ENCODE assay signal across 8 cellular contexts in genomic region chr22:26673485-26673884, GRCh38. TPM values are rescaled to one million over a fixed set of nuclear protein-coding genes. Genes with fewer than 3 reads are reported as not detected.
DNase-seq lines count a peak whose midpoint lies in the region; ATAC-seq and TF ChIP-seq lines count a peak whose summit lies in the region.

No MANE protein-coding gene starts in this region.

- H3K27me3 Mint-ChIP-seq in activated CD8-positive, alpha-beta T cell treated with anti-CD3 and anti-CD28 coated beads for 36 hours, result no peaks in the 10 kb centered on the region

- intact Hi-C loops in activated CD8-positive, alpha-beta T cell treated with anti-CD3 and anti-CD28 coated beads for 36 hours (cut with micrococcal nuclease), result no loop called here

- no peaks in the 10 kb centered on the region for H3K9me3 Mint-ChIP-seq in activated CD8-positive, alpha-beta T cell treated with anti-CD3 and anti-CD28 coated beads for 36 hours

- POLR2A ChIA-PET in activated CD8-positive, alpha-beta T cell treated with anti-CD3 and anti-CD28 coated beads for 36 hours (lab: Charles Lee), result interaction anchor here (0.9 to 4.2 kb wide), 12 partner anchors 8 to 194 kb away, joined by 3 to 33 read pairs (median 4); partner anchors contain the start of genes HPS4, MIAT, SRRD and TFIP11

- no peaks in the 10 kb centered on the region for H3K9me3 ChIP-seq in HUES48 (ENCODE audit: control insufficient read depth, insufficient read depth, low read length)

- no peaks in the 10 kb centered on the region for H3K27me3 ChIP-seq in HUES48 (ENCODE audit: control insufficient read depth, insufficient read depth, low read length)

- H3K4me3 Mint-ChIP-seq in activated CD8-positive, alpha-beta T cell treated with anti-CD3 and anti-CD28 coated beads for 36 hours, result peak overlapping the region; percentile 94

- TF ChIP-seq CTCF in activated CD8-positive, alpha-beta T cell treated with anti-CD3 and anti-CD28 coated beads for 36 hours (IDR thresholded peaks at IDR 0.05), result no peak
- no peak for TF ChIP-seq CTCF in fibroblast of mammary gland (conservative IDR thresholded peaks at IDR 0.05; ENCODE audit: control insufficient read depth, insufficient read depth, low read depth, low read length)
- TF ChIP-seq CTCF in retinal pigment epithelial cell (conservative IDR thresholded peaks at IDR 0.05; ENCODE audit: low read depth, low read length), result no peak

- H3K27ac Mint-ChIP-seq in activated CD8-positive, alpha-beta T cell treated with anti-CD3 and anti-CD28 coated beads for 36 hours, result peak overlapping the region; percentile 95

- H3K4me3 ChIP-seq in HUES48 (ENCODE audit: low read depth, low read length), result peak overlapping the region; percentile 62
- H3K4me3 ChIP-seq in fibroblast of mammary gland (ENCODE audit: control insufficient read depth, low read depth, low read length), result peak overlapping the region; percentile 90
- peak overlapping the region; percentile 82 for H3K4me3 ChIP-seq in retinal pigment epithelial cell (ENCODE audit: low read length)

- H3K4me1 Mint-ChIP-seq in activated CD8-positive, alpha-beta T cell treated with anti-CD3 and anti-CD28 coated beads for 36 hours (ENCODE audit: low read depth), result peaks cover 70% of the 10 kb centered on the region

- CTCF ChIA-PET in activated CD8-positive, alpha-beta T cell treated with anti-CD3 and anti-CD28 coated beads for 36 hours (lab: Charles Lee), result interaction anchor here (1.0 to 2.6 kb wide), 11 partner anchors 8 to 312 kb away, joined by 3 to 13 read pairs (median 5); partner anchors contain the start of genes HPS4 and SRRD

- peaks cover 40% of the 10 kb centered on the region for H3K4me1 ChIP-seq in HUES48 (ENCODE audit: control insufficient read depth, insufficient read depth, low read length)

- H3K36me3 Mint-ChIP-seq in activated CD8-positive, alpha-beta T cell treated with anti-CD3 and anti-CD28 coated beads for 36 hours (ENCODE audit: low read depth), result peaks cover 30% of the 10 kb centered on the region

- H3K36me3 ChIP-seq in HUES48 (ENCODE audit: control insufficient read depth, insufficient read depth, low read length), result peaks cover 21% of the 10 kb centered on the region

- peak overlapping the region; percentile 98 for H3K27ac ChIP-seq in HUES48 (ENCODE audit: low read depth, low read length)

- no peak for ATAC-seq in activated CD8-positive, alpha-beta T cell treated with anti-CD3 and anti-CD28 coated beads for 36 hours

- DNase-seq in activated CD8-positive, alpha-beta T cell treated with anti-CD3 and anti-CD28 coated beads for 36 hours, result peak; percentile 67
- DNase-seq in fibroblast of mammary gland (ENCODE audit: low read depth) (peak; percentile 45), retinal pigment epithelial cell (ENCODE audit: low read depth) (no peak), A172 (ENCODE audit: low spot score) (no peak), NAMALWA (ENCODE audit: low spot score) (no peak), DMS53 (lab: John Stamatoyannopoulos, UW) (no peak)
- no peak for DNase-seq in NK-92 treated with Interleukin-12 subunit alpha and Interleukin-12 subunit beta, amount 100 ng/mL, for 24 hours (lab: John Stamatoyannopoulos, UW)

- H3K9ac ChIP-seq in HUES48 (ENCODE audit: low read depth, low read length), result peak overlapping the region; percentile 61

RNA-seq across cellular contexts. Expression of gene MIAT, which starts 16.1 kb away (rescaled TPM):
- 10 to 100 TPM; 11.6 to 11.9 TPM for total RNA-seq in activated CD8-positive, alpha-beta T cell treated with anti-CD3 and anti-CD28 coated beads for 36 hours
- 1.9 and 2.2 TPM in 2 replicates for total RNA-seq in A172 (2014; rRNA removed; shearing (Covaris generic))

RNA-seq across cellular contexts. Expression of gene CRYBA4, which starts 51.7 kb away (rescaled TPM):
- total RNA-seq in activated CD8-positive, alpha-beta T cell treated with anti-CD3 and anti-CD28 coated beads for 36 hours, result not detected
- not detected in 2 replicates for total RNA-seq in A172 (2014; rRNA removed; shearing (Covaris generic))

RNA-seq across cellular contexts. Expression of gene CRYBB1, which starts 55.7 kb away (rescaled TPM):
- total RNA-seq in activated CD8-positive, alpha-beta T cell treated with anti-CD3 and anti-CD28 coated beads for 36 hours, result not detected
- total RNA-seq in A172 (2014; rRNA removed; shearing (Covaris generic)), result not detected in 2 replicates

Comparison
In these comparisons a context has a peak if more than half of its experiments do, and no peak if none do; other contexts are left out.
1. DNase-seq: peak in activated CD8-positive, alpha-beta T cell treated with anti-CD3 and anti-CD28 coated beads for 36 hours (single experiment) and fibroblast of mammary gland (single experiment); none in retinal pigment epithelial cell (single experiment), A172 (single experiment), NK-92 treated with Interleukin-12 subunit alpha and Interleukin-12 subunit beta, amount 100 ng/mL, for 24 hours (single experiment), NAMALWA (single experiment) and DMS53 (single experiment).
2. Peak in every context shown above with its lines, with median percentiles within 50 percentile points of each other: H3K4me3 ChIP-seq.